27 cellular contexts compared by ENCODE assay signal in the genomic region with DNA sequence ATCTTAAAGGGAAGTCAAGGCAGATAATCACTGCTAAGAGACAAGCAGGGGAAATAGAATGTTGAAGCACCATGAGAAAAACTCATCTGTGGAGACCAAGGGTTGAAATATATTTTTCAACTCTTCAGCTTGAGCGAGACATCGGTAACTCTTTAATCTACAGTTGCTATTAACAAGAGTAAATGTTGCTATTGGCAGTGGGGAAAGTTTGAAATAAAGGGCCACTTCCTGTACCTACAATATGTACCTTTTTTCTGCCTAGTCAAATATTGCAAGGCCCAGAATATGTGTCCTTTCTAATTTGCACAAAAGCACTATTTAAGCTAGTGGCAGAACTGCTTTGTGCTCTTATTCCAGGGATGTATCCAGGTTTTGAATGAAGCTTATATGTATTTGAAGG.
"Had no signal": no experiment of that assay in that cellular context is flagged by ENCODE, and none has a peak within 500 bp of the region (broad histone marks: within the 10 kb centered on the region; RNA-seq: fewer than 3 reads in every experiment).

No MANE protein-coding gene starts in this region.

- H3K36me3 Mint-ChIP-seq: activated CD4-positive, alpha-beta memory T cell treated with anti-CD3 and anti-CD28 coated beads for 36 hours; activated naive CD4-positive, alpha-beta T cell treated with anti-CD3 and anti-CD28 coated beads, Interleukin-2, amount 10 ng/mL, durations not matched to agents 7 days and 5 days; activated naive CD8-positive, alpha-beta T cell treated with anti-CD3 and anti-CD28 coated beads, Interleukin-2, amount 10 ng/mL, durations not matched to agents 7 days and 5 days had no signal

- ATAC-seq: activated T-cell treated with anti-CD3 and anti-CD28 coated beads, Interleukin-2, amount 50 U/mL, for 4 hours had no signal

- H3K27ac Mint-ChIP-seq: activated CD4-positive, alpha-beta memory T cell treated with anti-CD3 and anti-CD28 coated beads for 36 hours; activated CD4-positive, alpha-beta T cell treated with anti-CD3 and anti-CD28 coated beads, Interleukin-2, amount 10 ng/mL, durations not matched to agents 7 days and 5 days; activated naive CD4-positive, alpha-beta T cell treated with anti-CD3 and anti-CD28 coated beads, Interleukin-2, amount 10 ng/mL, durations not matched to agents 7 days and 5 days; activated naive CD8-positive, alpha-beta T cell treated with anti-CD3 and anti-CD28 coated beads, Interleukin-2, amount 10 ng/mL, durations not matched to agents 7 days and 5 days had no signal

- H3K36me3 ChIP-seq: adrenal gland had no signal

- H3K9me3 ChIP-seq: adrenal gland had no signal

- H3K4me1 Mint-ChIP-seq: activated CD4-positive, alpha-beta T cell treated with anti-CD3 and anti-CD28 coated beads, Interleukin-2, amount 10 ng/mL, durations not matched to agents 7 days and 5 days; activated naive CD4-positive, alpha-beta T cell treated with anti-CD3 and anti-CD28 coated beads, Interleukin-2, amount 10 ng/mL, durations not matched to agents 7 days and 5 days; activated naive CD8-positive, alpha-beta T cell treated with anti-CD3 and anti-CD28 coated beads, Interleukin-2, amount 10 ng/mL, durations not matched to agents 7 days and 5 days had no signal

- DNase-seq: activated CD4-positive, alpha-beta memory T cell treated with anti-CD3 and anti-CD28 coated beads for 36 hours; activated CD4-positive, alpha-beta T cell treated with anti-CD3 and anti-CD28 coated beads, Interleukin-2, amount 10 ng/mL, durations not matched to agents 7 days and 5 days; activated CD4-positive, CD25-positive, alpha-beta regulatory T cell; activated CD8-positive, alpha-beta memory T cell treated with anti-CD3 and anti-CD28 coated beads for 24 hours; activated gamma-delta T cell; activated naive CD4-positive, alpha-beta T cell treated with anti-CD3 and anti-CD28 coated beads, Interleukin-2, amount 10 ng/mL, durations not matched to agents 7 days and 5 days; activated naive CD8-positive, alpha-beta T cell treated with anti-CD3 and anti-CD28 coated beads, Interleukin-2, amount 10 ng/mL, durations not matched to agents 7 days and 5 days; activated T-cell treated with anti-CD3 and anti-CD28 coated beads, Interleukin-2, amount 50 U/mL, for 4 hours; adrenal gland; anterior cingulate cortex; caudate nucleus; Kasumi-1; KBM-7; MV-4-11; NCI-H1092 treated with DMSO at 0.1 percent for 48 hours; NCI-H1417 treated with DMSO at 0.1 percent for 48 hours; NCI-H1694; NCI-H2029; NCI-H345; NCI-H510A treated with DMSO at 0.1 percent for 48 hours; NCI-H69; NK-92 treated with Interleukin-12 subunit alpha and Interleukin-12 subunit beta, amount 100 ng/mL, for 24 hours; OCI-M1; SIG-M5; T-helper 1 cell had no signal

- H3K4me3 Mint-ChIP-seq: activated CD4-positive, alpha-beta memory T cell treated with anti-CD3 and anti-CD28 coated beads for 36 hours; activated CD4-positive, alpha-beta T cell treated with anti-CD3 and anti-CD28 coated beads, Interleukin-2, amount 10 ng/mL, durations not matched to agents 7 days and 5 days; activated naive CD4-positive, alpha-beta T cell treated with anti-CD3 and anti-CD28 coated beads, Interleukin-2, amount 10 ng/mL, durations not matched to agents 7 days and 5 days; activated naive CD8-positive, alpha-beta T cell treated with anti-CD3 and anti-CD28 coated beads, Interleukin-2, amount 10 ng/mL, durations not matched to agents 7 days and 5 days; activated T-cell treated with anti-CD3 and anti-CD28 coated beads, Interleukin-2, amount 50 U/mL, for 4 hours had no signal

- H3K27ac ChIP-seq: adrenal gland, SK-N-MC, VCaP had no signal

- H3K9me3 Mint-ChIP-seq: activated CD4-positive, alpha-beta memory T cell treated with anti-CD3 and anti-CD28 coated beads for 36 hours; activated CD4-positive, alpha-beta T cell treated with anti-CD3 and anti-CD28 coated beads, Interleukin-2, amount 10 ng/mL, durations not matched to agents 7 days and 5 days; activated naive CD8-positive, alpha-beta T cell treated with anti-CD3 and anti-CD28 coated beads, Interleukin-2, amount 10 ng/mL, durations not matched to agents 7 days and 5 days; activated T-cell treated with anti-CD3 and anti-CD28 coated beads, Interleukin-2, amount 50 U/mL, for 4 hours had no signal

- H3K4me3 ChIP-seq: adrenal gland, SK-N-MC had no signal

- H3K27me3 Mint-ChIP-seq: activated CD4-positive, alpha-beta memory T cell treated with anti-CD3 and anti-CD28 coated beads for 36 hours; activated CD4-positive, alpha-beta T cell treated with anti-CD3 and anti-CD28 coated beads, Interleukin-2, amount 10 ng/mL, durations not matched to agents 7 days and 5 days; activated naive CD4-positive, alpha-beta T cell treated with anti-CD3 and anti-CD28 coated beads, Interleukin-2, amount 10 ng/mL, durations not matched to agents 7 days and 5 days; activated naive CD8-positive, alpha-beta T cell treated with anti-CD3 and anti-CD28 coated beads, Interleukin-2, amount 10 ng/mL, durations not matched to agents 7 days and 5 days had no signal

- H3K27me3 ChIP-seq: adrenal gland had no signal
